Comparison of ENCODE assay signal across 16 cellular contexts in genomic region chr3:106446271-106446670, GRCh38.
"Had no signal": no experiment of that assay in that cellular context is flagged by ENCODE, and none has a peak within 500 bp of the region (broad histone marks: within the 10 kb centered on the region; RNA-seq: fewer than 3 reads in every experiment).

No MANE protein-coding gene starts in this region.

- H3K27me3 ChIP-seq: adrenal gland, gastrocnemius medialis, heart left ventricle, left lung, right atrium auricular region, stomach had no signal

- ATAC-seq: esophagus mucosa, gastrocnemius medialis, heart left ventricle, left lung had no signal

- H3K4me1 ChIP-seq: adrenal gland, gastrocnemius medialis, left lung, prostate gland, stomach had no signal

- H3K4me3 Mint-ChIP-seq: activated naive CD4-positive, alpha-beta T cell treated with anti-CD3 and anti-CD28 coated beads, Interleukin-2, amount 50 U/mL, for 24 hours had no signal

- H3K36me3 ChIP-seq: adrenal gland, gastrocnemius medialis, heart left ventricle, left lung, prostate gland, right atrium auricular region, stomach had no signal

- H3K9me3 ChIP-seq: adrenal gland, gastrocnemius medialis, heart left ventricle, left lung, prostate gland, right atrium auricular region, stomach had no signal

- H3K27me3 Mint-ChIP-seq: activated naive CD4-positive, alpha-beta T cell treated with anti-CD3 and anti-CD28 coated beads, Interleukin-2, amount 50 U/mL, for 24 hours had no signal

- H3K27ac Mint-ChIP-seq: activated naive CD4-positive, alpha-beta T cell treated with anti-CD3 and anti-CD28 coated beads, Interleukin-2, amount 50 U/mL, for 24 hours had no signal

- DNase-seq: activated CD4-positive, alpha-beta T cell treated with anti-CD3 and anti-CD28 coated beads, Interleukin-2, amount 50 U/mL, for 1 hour; activated CD4-positive, CD25-positive, alpha-beta regulatory T cell; adrenal gland; effector CD4-positive, alpha-beta T cell; gastrocnemius medialis; heart left ventricle; left lung; stimulated activated CD4-positive, alpha-beta T cell treated with anti-CD3 and anti-CD28 coated beads, Interleukin-2, amount 100 ng/mL, for 24 hours; stomach; T-helper 1 cell; T-helper 9 cell; trophoblast cell had no signal

- H3K4me3 ChIP-seq: adrenal gland, gastrocnemius medialis, heart left ventricle, left lung, prostate gland, right atrium auricular region, stomach had no signal

- H3K27ac ChIP-seq: adrenal gland, gastrocnemius medialis, heart left ventricle, left lung, prostate gland, right atrium auricular region, stomach had no signal
